ENCODE assay signal across 8 cellular contexts in genomic region chr17:47831934-47832327, GRCh38. TPM values are rescaled to one million over a fixed set of nuclear protein-coding genes. Genes with fewer than 3 reads are reported as not detected.
DNase-seq lines count a peak whose midpoint lies in the region; ATAC-seq and TF ChIP-seq lines count a peak whose summit lies in the region.

No MANE protein-coding gene starts in this region.

- H3K36me3 ChIP-seq in CD8-positive, alpha-beta memory T cell (ENCODE audit: insufficient read depth, low read length): peaks cover 8% of the 10 kb centered on the region
- H3K36me3 ChIP-seq in Loucy (ENCODE audit: insufficient read depth, low read length): peaks cover 3% of the 10 kb centered on the region; the same call in 1 of the 2 replicates

- CTCF ChIA-PET in CD8-positive, alpha-beta memory T cell (lab: Charles Lee): interaction anchor here (1.0 to 1.9 kb wide), 5 partner anchors 9 to 63 kb away, joined by 3 to 16 read pairs (median 5); partner anchors contain the start of genes OSBPL7, SCRN2 and SP2

- H3F3A ChIP-seq in Loucy (ENCODE audit: low read depth): no peaks in the 10 kb centered on the region

- H3K27me3 Mint-ChIP-seq in CD8-positive, alpha-beta memory T cell: peaks cover 0 to 4% of the 10 kb centered on the region in 2 donors
- H3K27me3 Mint-ChIP-seq in mesothelial cell of epicardium (ENCODE audit: low read depth): no peaks in the 10 kb centered on the region

- peak overlapping the region; percentile 98 for H3K27ac ChIP-seq in CD8-positive, alpha-beta memory T cell (ENCODE audit: low read depth, low read length)
- H3K27ac ChIP-seq in caudate nucleus (ENCODE audit: low read depth, low read length): peak overlapping the region; percentile 60

- H4K20me1 ChIP-seq in Loucy (ENCODE audit: insufficient read depth, low read length, poor library complexity, severe bottlenecking): peaks cover 9% of the 10 kb centered on the region

- peaks cover 59% of the 10 kb centered on the region for H3K4me1 ChIP-seq in CD8-positive, alpha-beta memory T cell (ENCODE audit: insufficient read depth, low read length)
- peaks cover 20% of the 10 kb centered on the region for H3K4me1 ChIP-seq in Loucy (ENCODE audit: insufficient read depth, low read length, poor library complexity, severe bottlenecking)

- no peak for DNase-seq in CD8-positive, alpha-beta memory T cell
- DNase-seq in caudate nucleus (lab: John Stamatoyannopoulos, UW): peak in 8 of 61 donors; percentile 26 to 53 (median 32)
- no peak for DNase-seq in mesothelial cell of epicardium (ENCODE audit: low spot score in 2 of 2, unreplicated experiment in 2 of 2)
- DNase-seq in HUDEP-2 (lab: John Stamatoyannopoulos, UW; ENCODE audit: unreplicated experiment in 76 of 76): no peak
- no peak for DNase-seq in NCI-H2107 (lab: John Stamatoyannopoulos, UW)
- DNase-seq in dedifferentiated amniotic fluid mesenchymal stem cell (ENCODE audit: extremely low spot score): no peak

- H3K27ac Mint-ChIP-seq in CD8-positive, alpha-beta memory T cell: peak overlapping the region; percentile 95 to 100 (median 100)
- H3K27ac Mint-ChIP-seq in mesothelial cell of epicardium: peak overlapping the region; percentile 49

- peak overlapping the region; percentile 92 to 99 (median 95) for H3K4me3 Mint-ChIP-seq in CD8-positive, alpha-beta memory T cell
- peak overlapping the region; percentile 87 for H3K4me3 Mint-ChIP-seq in mesothelial cell of epicardium

- peak overlapping the region; percentile 98 for H3K4me3 ChIP-seq in CD8-positive, alpha-beta memory T cell (ENCODE audit: low read length)
- peak overlapping the region; percentile 89 for H3K4me3 ChIP-seq in Loucy (ENCODE audit: low read length, poor library complexity, severe bottlenecking)

- no peak for TF ChIP-seq CTCF in Loucy (conservative IDR thresholded peaks at IDR 0.05; ENCODE audit: low read length)
- TF ChIP-seq CTCF in mesothelial cell of epicardium (IDR thresholded peaks at IDR 0.05; ENCODE audit: unreplicated experiment): no peak

- H2AFZ ChIP-seq in Loucy (ENCODE audit: low read length): peak overlapping the region; percentile 49

- no peaks in the 10 kb centered on the region for H3K9me3 ChIP-seq in CD8-positive, alpha-beta memory T cell (ENCODE audit: low read length)
- H3K9me3 ChIP-seq in Loucy (ENCODE audit: insufficient read depth, low read depth, low read length): no peaks in the 10 kb centered on the region

- H3K9ac ChIP-seq in Loucy (ENCODE audit: low read depth, low read length, poor library complexity, severe bottlenecking): peak overlapping the region; percentile 82

- POLR2A ChIA-PET in CD8-positive, alpha-beta memory T cell (lab: Charles Lee): interaction anchor here (0.8 to 2.4 kb wide), 9 partner anchors 8 to 217 kb away, joined by 3 to 22 read pairs (median 7); partner anchors contain the start of genes CDK5RAP3, KPNB1, OSBPL7 and PNPO

- no peak for ATAC-seq in GM21367 (IDR thresholded peaks at IDR 0.05; ENCODE audit: unreplicated experiment)

- peaks cover 28% of the 10 kb centered on the region for H3K79me2 ChIP-seq in Loucy (ENCODE audit: insufficient read depth, low read length)

- no peaks in the 10 kb centered on the region for H3K9me2 ChIP-seq in Loucy (replicated peaks; ENCODE audit: low read depth, low read length)

- peaks cover 0 to 40% (median 3%) of the 10 kb centered on the region in 3 donors for H3K36me3 Mint-ChIP-seq in CD8-positive, alpha-beta memory T cell
- H3K36me3 Mint-ChIP-seq in mesothelial cell of epicardium: peaks cover 6% of the 10 kb centered on the region

- H3K4me1 Mint-ChIP-seq in CD8-positive, alpha-beta memory T cell: peaks cover 50 to 72% (median 59%) of the 10 kb centered on the region in 3 donors
- H3K4me1 Mint-ChIP-seq in mesothelial cell of epicardium: peaks cover 18% of the 10 kb centered on the region

- no peaks in the 10 kb centered on the region for H3K27me3 ChIP-seq in CD8-positive, alpha-beta memory T cell (ENCODE audit: insufficient read depth, low read length, poor library complexity, severe bottlenecking)
- H3K27me3 ChIP-seq in Loucy (ENCODE audit: insufficient read depth, low read length, poor library complexity, severe bottlenecking): no peaks in the 10 kb centered on the region

- peak overlapping the region; percentile 86 for H3K4me2 ChIP-seq in Loucy (ENCODE audit: low read depth, low read length, poor library complexity, severe bottlenecking)

- H3K9me3 Mint-ChIP-seq in CD8-positive, alpha-beta memory T cell: no peaks in the 10 kb centered on the region
- H3K9me3 Mint-ChIP-seq in mesothelial cell of epicardium: no peaks in the 10 kb centered on the region

RNA-seq across cellular contexts. Expression of gene LRRC46, which starts 0.5 kb away (rescaled TPM):
- total RNA-seq in CD8-positive, alpha-beta memory T cell: under 1 TPM; 0.49 to 0.83 TPM
- 0.28 TPM for polyA plus RNA-seq in CD8-positive, alpha-beta memory T cell
- total RNA-seq in mesothelial cell of epicardium: 0.16 TPM in 1 of 3 replicates, not detected in the others

RNA-seq across cellular contexts. Expression of gene MRPL10, which starts 0.6 kb away (rescaled TPM):
- 10 to 100 TPM; 67.0 to 67.7 TPM for total RNA-seq in CD8-positive, alpha-beta memory T cell
- 59.8 TPM for polyA plus RNA-seq in CD8-positive, alpha-beta memory T cell
- total RNA-seq in mesothelial cell of epicardium: 41.0 to 46.5 TPM (median 45.6 TPM) in 3 replicates

RNA-seq across cellular contexts. Expression of gene SCRN2, which starts 9.1 kb away (rescaled TPM):
- total RNA-seq in CD8-positive, alpha-beta memory T cell: 10 to 100 TPM; 17.3 to 18.0 TPM
- 17.2 TPM for polyA plus RNA-seq in CD8-positive, alpha-beta memory T cell
- 49.7 to 50.7 TPM (median 50.7 TPM) in 3 replicates for total RNA-seq in mesothelial cell of epicardium

RNA-seq across cellular contexts. Expression of gene OSBPL7, which starts 10.3 kb away (rescaled TPM):
- total RNA-seq in CD8-positive, alpha-beta memory T cell: 10 to 100 TPM; 16.9 to 17.5 TPM
- polyA plus RNA-seq in CD8-positive, alpha-beta memory T cell: 11.0 TPM
- 21.7 to 25.1 TPM (median 22.0 TPM) in 3 replicates for total RNA-seq in mesothelial cell of epicardium

RNA-seq across cellular contexts. Expression of gene SP6, which starts 19.0 kb away (rescaled TPM):
- under 1 TPM; 0.07 to 0.09 TPM for total RNA-seq in CD8-positive, alpha-beta memory T cell
- polyA plus RNA-seq in CD8-positive, alpha-beta memory T cell: 0.59 TPM
- total RNA-seq in mesothelial cell of epicardium: 15.9 to 17.6 TPM (median 16.0 TPM) in 3 replicates
